Comparison of ENCODE assay signal across 17 cellular contexts in the genomic region with DNA sequence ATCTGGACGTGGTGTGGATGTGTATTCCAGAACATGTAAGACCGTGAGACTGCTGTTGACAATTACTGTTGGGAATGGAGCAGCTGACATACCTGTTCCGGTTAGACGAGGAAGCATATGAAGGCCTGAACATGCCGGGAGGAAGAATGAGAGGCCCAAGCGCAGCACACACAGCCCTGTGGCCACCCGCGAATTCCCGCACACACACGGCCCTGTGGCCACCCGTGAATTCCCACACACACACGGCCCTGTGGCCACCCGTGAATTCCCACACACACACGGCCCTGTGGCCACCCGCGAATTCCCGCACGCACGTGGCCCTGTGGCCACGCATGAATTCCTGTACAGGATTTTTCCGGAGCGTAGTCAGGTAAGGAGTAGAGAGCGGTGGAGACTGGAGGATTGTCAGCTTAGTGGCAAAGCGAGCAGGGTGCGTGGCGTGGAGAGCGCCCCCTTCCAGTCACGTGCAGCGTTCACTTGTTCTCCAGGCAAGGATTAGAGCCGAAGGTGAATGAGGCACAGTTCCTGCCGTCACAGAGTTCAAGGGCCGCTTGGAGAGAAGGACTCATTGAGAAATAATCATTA. TPM values are rescaled to one million over a fixed set of nuclear protein-coding genes. Genes with fewer than 3 reads are reported as not detected.
DNase-seq lines count a peak whose midpoint lies in the region; ATAC-seq, FAIRE-seq and TF ChIP-seq lines count a peak whose summit lies in the region.
"Had no signal": no experiment of that assay in that cellular context is flagged by ENCODE, and none has a peak within 500 bp of the region (broad histone marks: within the 10 kb centered on the region; RNA-seq: fewer than 3 reads in every experiment).

No MANE protein-coding gene starts in this region.

- H3K4me3 Mint-ChIP-seq in CD4-positive, alpha-beta memory T cell, result no peak overlapping the region

- no peaks in the 10 kb centered on the region for H3K27me3 ChIP-seq in heart right ventricle
- H3K27me3 ChIP-seq in trophoblast cell (ENCODE audit: insufficient read depth, low read length), result no peaks in the 10 kb centered on the region
- no peaks in the 10 kb centered on the region for H3K27me3 ChIP-seq in CD4-positive, alpha-beta memory T cell (ENCODE audit: insufficient read depth, low read length)

- no peak overlapping the region for H4K91ac ChIP-seq in trophoblast cell (ENCODE audit: low read depth, low read length)

- H3K27ac Mint-ChIP-seq in CD4-positive, alpha-beta memory T cell, result peak overlapping the region in 3 of 7 donors; percentile 36 to 58 (median 53)

- no peak overlapping the region for H2AFZ ChIP-seq in trophoblast cell (ENCODE audit: insufficient read depth, low read length, poor library complexity)

- intact Hi-C loops in heart right ventricle (cut with DNase I), result loop anchor here in 5 of 10 donors (5.0 to 10.0 kb wide), 3 partner anchors 45 to 52 kb away; partner anchors contain the start of gene GET4 (in 1 of the 5)
- intact Hi-C loops in CD4-positive, alpha-beta memory T cell (cut with micrococcal nuclease), result no loop called here

- H3K4me1 ChIP-seq in heart right ventricle (peaks cover 22 to 98% (median 88%) of the 10 kb centered on the region in 9 donors), trophoblast cell (ENCODE audit: control insufficient read depth in 1 of 2, insufficient read depth in 2 of 2, low read length in 2 of 2) (peaks cover 2 to 4% of the 10 kb centered on the region in 2 experiments)
- peaks cover 23% of the 10 kb centered on the region for H3K4me1 ChIP-seq in CD4-positive, alpha-beta memory T cell (ENCODE audit: insufficient read depth, low read length)

- H3K23ac ChIP-seq in trophoblast cell (ENCODE audit: low read length), result no peak overlapping the region

- H3K4me3 ChIP-seq in heart right ventricle (no peak overlapping the region), trophoblast cell (ENCODE audit: low read depth, low read length) (no peak overlapping the region), coronary artery (no peak overlapping the region)
- H3K4me3 ChIP-seq in CD4-positive, alpha-beta memory T cell (ENCODE audit: low read length in 2 of 2), result no peak overlapping the region
- H3K4me3 ChIP-seq: GM12878, HAP-1, lung had no signal

- peaks cover 46 to 84% (median 57%) of the 10 kb centered on the region in 4 donors for H3K4me1 Mint-ChIP-seq in CD4-positive, alpha-beta memory T cell

- H3K27me3 Mint-ChIP-seq in CD4-positive, alpha-beta memory T cell, result no peaks in the 10 kb centered on the region

- H3K36me3 Mint-ChIP-seq in CD4-positive, alpha-beta memory T cell, result peaks cover 23 to 30% of the 10 kb centered on the region in 2 donors

- peaks cover 0 to 2% (median 0%) of the 10 kb centered on the region in 8 donors for H3K9me3 Mint-ChIP-seq in CD4-positive, alpha-beta memory T cell

- DNase-seq in D721Med (ENCODE audit: insufficient read length, low spot score) (no peak), RWPE1 (ENCODE audit: low spot score) (no peak), heart right ventricle (peak in 1 of 2 donors; percentile 10), trophoblast cell (no peak), mucosa of gallbladder (ENCODE audit: low spot score) (no peak), coronary artery (ENCODE audit: low spot score) (no peak), GM20000 (ENCODE audit: low spot score) (no peak)
- no peak for DNase-seq in CD4-positive, alpha-beta memory T cell
- DNase-seq: amniotic stem cell, DMS79, NCI-H1436 treated with DMSO at 0.1 percent for 48 hours, NCI-H526, occipital lobe, SHP77 treated with DMSO at 0.1 percent for 48 hours had no signal

- H3K9me3 ChIP-seq in heart right ventricle (no peaks in the 10 kb centered on the region), trophoblast cell (ENCODE audit: insufficient read depth, low read depth, low read length) (no peaks in the 10 kb centered on the region)
- no peaks in the 10 kb centered on the region for H3K9me3 ChIP-seq in CD4-positive, alpha-beta memory T cell (ENCODE audit: control insufficient read depth in 1 of 2, low read length in 2 of 2)
- H3K9me3 ChIP-seq: HAP-1 had no signal

- H2BK12ac ChIP-seq in trophoblast cell (ENCODE audit: low read length), result no peak overlapping the region

- CTCF ChIA-PET in RWPE1 (lab: Yijun Ruan, JAX), result interaction anchor here (0.6 to 1.3 kb wide), 2 partner anchors 10 to 33 kb away, joined by 4 to 10 read pairs; partner anchors contain the start of gene SUN1
- CTCF ChIA-PET in CD4-positive, alpha-beta memory T cell (lab: Charles Lee; ENCODE audit: partially characterized antibody), result no interaction called here

- H2BK5ac ChIP-seq in trophoblast cell (ENCODE audit: low read depth, low read length, poor library complexity), result no peak overlapping the region

- no peak overlapping the region for H3K9ac ChIP-seq in trophoblast cell (ENCODE audit: low read length)

- H3K27ac ChIP-seq in RWPE1, result peak overlapping the region; percentile 79
- H3K27ac ChIP-seq in heart right ventricle, result peak overlapping the region in 9 of 10 donors; percentile 21 to 97 (median 61)
- H3K27ac ChIP-seq in trophoblast cell (ENCODE audit: low read depth, low read length), result no peak overlapping the region
- no peak overlapping the region for H3K27ac ChIP-seq in CD4-positive, alpha-beta memory T cell (ENCODE audit: low read depth, low read length)
- H3K27ac ChIP-seq in coronary artery, result peak overlapping the region in 1 of 2 donors; percentile 12

- H3K4me2 ChIP-seq in trophoblast cell (ENCODE audit: low read length), result no peak overlapping the region

- peak overlapping the region; percentile 0 for H3K4ac ChIP-seq in trophoblast cell (ENCODE audit: low read depth, low read length)

- WGBS in heart right ventricle, 2 donors, result 72 to 75% methylated on average over 32 of the region's 32 CpGs
- WGBS in trophoblast cell (ENCODE audit: extremely low coverage, insufficient coverage, insufficient read length), result no CpG with 5 or more reads among the region's 32 CpGs

- POLR2A ChIA-PET in RWPE1 (lab: Yijun Ruan, JAX; ENCODE audit: low non-redundant PET), result no interaction called here
- POLR2A ChIA-PET in CD4-positive, alpha-beta memory T cell (lab: Charles Lee; ENCODE audit: partially characterized antibody), result interaction anchor here (1.3 kb wide), 1 partner anchor 9 kb away, joined by 4 read pairs; the partner anchor contains the start of gene SUN1

- peak in 6 of 8 donors; percentile 25 to 50 (median 34) for ATAC-seq in heart right ventricle
- ATAC-seq: GM12878 had no signal

- H3K36me3 ChIP-seq in heart right ventricle (peaks cover 0 to 7% (median 0%) of the 10 kb centered on the region in 9 donors), trophoblast cell (ENCODE audit: control insufficient read depth in 1 of 2, insufficient read depth in 2 of 2, low read length in 2 of 2) (peaks cover 3 to 10% of the 10 kb centered on the region in 2 experiments)
- peaks cover 5% of the 10 kb centered on the region for H3K36me3 ChIP-seq in CD4-positive, alpha-beta memory T cell (ENCODE audit: insufficient read depth, low read length)
- H3K36me3 ChIP-seq: HAP-1 had no signal

- no peak overlapping the region for H3K18ac ChIP-seq in trophoblast cell (ENCODE audit: low read length)

- no peak for FAIRE-seq in D721Med (lab: Jason Lieb, UNC)
- FAIRE-seq: GM12878 had no signal

- no peak overlapping the region for H2BK120ac ChIP-seq in trophoblast cell (ENCODE audit: insufficient read depth, low read length, poor library complexity)

- no peak overlapping the region for H4K8ac ChIP-seq in trophoblast cell (ENCODE audit: low read depth, low read length)

- TF ChIP-seq CTCF in D721Med (IDR thresholded peaks at IDR 0.05; ENCODE audit: insufficient read depth, missing control alignments), result peak; percentile 18
- no peak for TF ChIP-seq CTCF in RWPE1 (conservative IDR thresholded peaks at IDR 0.05; ENCODE audit: low read depth)
- TF ChIP-seq CTCF in heart right ventricle (IDR thresholded peaks at IDR 0.05), result peak in 2 of 9 donors; percentile 4 to 9
- TF ChIP-seq CTCF in coronary artery (IDR thresholded peaks at IDR 0.05), result no peak
- no peak for TF ChIP-seq CTCF in GM20000 (IDR thresholded peaks at IDR 0.05; ENCODE audit: extremely low read depth, missing control alignments)

- peaks cover 13% of the 10 kb centered on the region for H3K79me2 ChIP-seq in trophoblast cell (ENCODE audit: control insufficient read depth, insufficient read depth, low read length, poor library complexity)

- H4K12ac ChIP-seq in trophoblast cell (ENCODE audit: low read depth, low read length), result no peak overlapping the region

- H3K14ac ChIP-seq in trophoblast cell (ENCODE audit: low read length), result no peak overlapping the region

- H3K79me1 ChIP-seq in trophoblast cell (ENCODE audit: low read length), result no peaks in the 10 kb centered on the region

- H2AK5ac ChIP-seq in trophoblast cell (ENCODE audit: low read length), result no peak overlapping the region

RNA-seq across cellular contexts. Expression of gene SUN1, which starts 9.5 kb away (rescaled TPM):
- total RNA-seq in heart right ventricle (100 to 1,000 TPM; 129 to 211 (median 183) TPM), mucosa of gallbladder (126 TPM)
- polyA plus RNA-seq in heart right ventricle, result 100 to 1,000 TPM in 1 of 2 donors, 10 to 100 TPM in 1; 69.2 to 203 TPM
- 85.9 and 88.3 TPM in 2 replicates for polyA plus RNA-seq in trophoblast cell (2013)
- total RNA-seq in CD4-positive, alpha-beta memory T cell, result 100 to 1,000 TPM; 198 to 210 TPM
- polyA plus RNA-seq in CD4-positive, alpha-beta memory T cell, result 10 to 100 TPM; 53.7 to 63.3 TPM

RNA-seq across cellular contexts. Expression of gene GET4, which starts 53.6 kb away (rescaled TPM):
- 10 to 100 TPM; 14.7 to 25.0 (median 20.4) TPM for total RNA-seq in heart right ventricle
- 10 to 100 TPM; 32.8 to 38.6 TPM for polyA plus RNA-seq in heart right ventricle
- polyA plus RNA-seq in trophoblast cell (2013), result 81.6 and 84.3 TPM in 2 replicates
- 10 to 100 TPM; 47.4 to 51.6 TPM for total RNA-seq in CD4-positive, alpha-beta memory T cell
- polyA plus RNA-seq in CD4-positive, alpha-beta memory T cell, result 10 to 100 TPM; 22.0 to 28.7 TPM
- 37.5 TPM for total RNA-seq in mucosa of gallbladder

Comparison
In these comparisons a context has a peak if more than half of its experiments do, and no peak if none do; other contexts are left out.
1. H3K27ac ChIP-seq: peak in RWPE1 (single experiment) and heart right ventricle (9 of 10); none in trophoblast cell (single experiment) and CD4-positive, alpha-beta memory T cell (single experiment).